In the genomic region with DNA sequence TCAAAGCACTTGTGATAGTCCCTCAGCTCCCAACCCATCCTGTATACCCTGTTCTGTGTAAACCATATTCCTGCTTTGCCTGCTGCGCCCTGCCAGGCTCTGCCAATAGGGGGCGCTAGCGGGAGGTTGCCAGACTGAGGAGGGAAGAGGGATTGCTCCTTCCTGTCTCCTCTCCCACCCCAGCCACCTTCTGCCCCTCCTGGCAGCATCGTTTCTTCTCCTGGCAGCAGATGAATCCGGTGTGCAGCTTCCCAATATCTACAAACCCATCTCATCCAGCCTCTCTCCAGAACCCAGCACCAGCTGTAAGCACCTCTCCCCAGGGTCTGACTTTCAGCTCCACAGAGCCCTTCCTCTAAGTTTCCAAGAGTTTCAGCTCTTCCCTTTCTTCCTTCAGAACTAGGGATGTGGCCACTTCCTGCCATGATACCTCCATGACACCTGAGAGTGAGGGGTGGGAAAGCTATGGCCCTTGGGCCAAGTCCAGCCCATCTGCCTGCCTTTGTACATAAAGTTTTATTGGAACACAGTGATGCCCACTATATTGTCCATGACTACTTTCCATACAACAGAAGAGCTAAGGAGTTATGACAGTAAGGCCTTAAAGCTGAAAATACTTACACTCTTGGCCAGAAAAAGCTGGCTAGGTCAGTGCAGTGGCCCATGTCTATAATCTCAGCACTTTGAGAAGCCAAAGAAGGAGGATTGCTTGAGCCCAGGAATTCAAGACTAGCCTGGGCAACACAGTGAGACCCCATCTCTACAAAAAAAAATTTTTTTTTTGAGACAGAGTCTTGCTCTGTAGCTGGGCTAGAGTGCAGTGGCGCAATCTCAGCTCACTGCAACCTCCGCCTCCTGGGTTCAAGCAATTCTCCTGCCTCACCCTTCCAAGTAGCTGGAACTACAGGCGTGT, we compare ENCODE assay signal across 1 cellular context.
TF ChIP-seq lines count a peak whose summit lies in the region.

No MANE protein-coding gene starts in this region.

TF ChIP-seq in GM12878, 131 proteins besides CTCF, POLR2A, EP300 and RAD21:
- TF ChIP-seq, protein P1, sequence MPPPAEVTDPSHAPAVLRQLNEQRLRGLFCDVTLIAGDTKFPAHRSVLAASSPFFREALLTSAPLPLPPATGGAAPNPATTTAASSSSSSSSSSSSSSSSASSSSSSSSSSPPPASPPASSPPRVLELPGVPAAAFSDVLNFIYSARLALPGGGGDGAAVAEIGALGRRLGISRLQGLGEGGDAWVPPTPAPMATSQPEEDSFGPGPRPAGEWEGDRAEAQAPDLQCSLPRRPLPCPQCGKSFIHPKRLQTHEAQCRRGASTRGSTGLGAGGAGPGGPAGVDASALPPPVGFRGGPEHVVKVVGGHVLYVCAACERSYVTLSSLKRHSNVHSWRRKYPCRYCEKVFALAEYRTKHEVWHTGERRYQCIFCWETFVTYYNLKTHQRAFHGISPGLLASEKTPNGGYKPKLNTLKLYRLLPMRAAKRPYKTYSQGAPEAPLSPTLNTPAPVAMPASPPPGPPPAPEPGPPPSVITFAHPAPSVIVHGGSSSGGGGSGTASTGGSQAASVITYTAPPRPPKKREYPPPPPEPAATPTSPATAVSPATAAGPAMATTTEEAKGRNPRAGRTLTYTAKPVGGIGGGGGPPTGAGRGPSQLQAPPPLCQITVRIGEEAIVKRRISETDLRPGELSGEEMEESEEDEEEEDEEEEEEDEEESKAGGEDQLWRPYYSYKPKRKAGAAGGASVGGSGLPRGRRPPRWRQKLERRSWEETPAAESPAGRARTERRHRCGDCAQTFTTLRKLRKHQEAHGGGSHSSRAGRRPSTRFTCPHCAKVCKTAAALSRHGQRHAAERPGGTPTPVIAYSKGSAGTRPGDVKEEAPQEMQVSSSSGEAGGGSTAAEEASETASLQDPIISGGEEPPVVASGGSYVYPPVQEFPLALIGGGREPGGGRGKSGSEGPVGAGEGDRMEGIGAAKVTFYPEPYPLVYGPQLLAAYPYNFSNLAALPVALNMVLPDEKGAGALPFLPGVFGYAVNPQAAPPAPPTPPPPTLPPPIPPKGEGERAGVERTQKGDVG (CRISPR knock-in tag; IDR thresholded peaks at IDR 0.05): no peak
